Comparison of ENCODE assay signal across 27 cellular contexts in the genomic region with DNA sequence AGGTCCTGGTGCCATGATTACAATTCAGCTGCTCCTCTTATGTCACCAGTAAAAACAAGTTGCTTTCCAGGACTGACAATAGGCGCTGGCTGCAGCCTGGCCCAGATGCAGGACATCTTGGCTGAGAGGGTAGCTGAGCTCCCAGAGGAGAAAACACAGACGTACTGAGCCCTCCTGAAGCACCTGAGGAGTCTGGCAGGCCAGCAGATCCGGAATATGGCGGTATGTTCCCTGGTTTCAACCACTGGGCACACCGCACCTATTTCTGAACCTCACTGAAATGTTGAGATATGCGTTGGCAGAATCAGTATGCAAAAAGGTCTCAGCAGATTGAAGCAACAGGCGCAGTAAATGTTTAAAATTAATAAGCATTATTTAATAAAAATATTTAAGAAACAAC.
"Had no signal": no experiment of that assay in that cellular context is flagged by ENCODE, and none has a peak within 500 bp of the region (broad histone marks: within the 10 kb centered on the region; RNA-seq: fewer than 3 reads in every experiment).

No MANE protein-coding gene starts in this region.

- H3K4me3 ChIP-seq: ascending aorta, coronary artery, dorsolateral prefrontal cortex, gastrocnemius medialis had no signal

- H3K36me3 ChIP-seq: ascending aorta, brain microvascular endothelial cell, gastrocnemius medialis had no signal

- H3K9me3 Mint-ChIP-seq: activated CD4-positive, alpha-beta memory T cell treated with anti-CD3 and anti-CD28 coated beads, Interleukin-2, amount 10 ng/mL, durations not matched to agents 7 days and 5 days; activated CD4-positive, alpha-beta T cell treated with anti-CD3 and anti-CD28 coated beads, Interleukin-2, amount 10 ng/mL, durations not matched to agents 7 days and 5 days; activated naive CD4-positive, alpha-beta T cell treated with anti-CD3 and anti-CD28 coated beads, Interleukin-2, amount 10 ng/mL, durations not matched to agents 7 days and 5 days; activated naive CD4-positive, alpha-beta T cell treated with anti-CD3 and anti-CD28 coated beads, Interleukin-2, amount 50 U/mL, for 72 hours; activated naive CD8-positive, alpha-beta T cell treated with anti-CD3 and anti-CD28 coated beads, Interleukin-2, amount 10 ng/mL, durations not matched to agents 7 days and 5 days; activated T-cell treated with anti-CD3 and anti-CD28 coated beads, Interleukin-2, amount 50 U/mL, for 24 hours; central memory CD8-positive, alpha-beta T cell; dendritic cell treated with granulocyte-macrophage colony-stimulating factor and Interleukin-4, amounts not matched to agents 40 ng/mL and 50 ng/mL, for 4 days; endodermal cell had no signal

- H3K4me1 ChIP-seq: foreskin keratinocyte had no signal

- H3K27ac Mint-ChIP-seq: activated CD4-positive, alpha-beta memory T cell treated with anti-CD3 and anti-CD28 coated beads, Interleukin-2, amount 10 ng/mL, durations not matched to agents 7 days and 5 days; activated CD4-positive, alpha-beta T cell treated with anti-CD3 and anti-CD28 coated beads, Interleukin-2, amount 10 ng/mL, durations not matched to agents 7 days and 5 days; activated naive CD4-positive, alpha-beta T cell treated with anti-CD3 and anti-CD28 coated beads, Interleukin-2, amount 10 ng/mL, durations not matched to agents 7 days and 5 days; activated naive CD8-positive, alpha-beta T cell treated with anti-CD3 and anti-CD28 coated beads, Interleukin-2, amount 10 ng/mL, durations not matched to agents 7 days and 5 days; activated T-cell treated with anti-CD3 and anti-CD28 coated beads, Interleukin-2, amount 50 U/mL, for 24 hours; activated T-cell treated with anti-CD3 and anti-CD28 coated beads, Interleukin-2, amount 50 U/mL, for 72 hours; dendritic cell treated with granulocyte-macrophage colony-stimulating factor and Interleukin-4, amounts not matched to agents 40 ng/mL and 50 ng/mL, for 4 days; endodermal cell had no signal

- H3K27me3 Mint-ChIP-seq: activated T-cell treated with anti-CD3 and anti-CD28 coated beads, Interleukin-2, amount 50 U/mL, for 24 hours; dendritic cell treated with granulocyte-macrophage colony-stimulating factor and Interleukin-4, amounts not matched to agents 40 ng/mL and 50 ng/mL, for 4 days had no signal

- H3K27ac ChIP-seq: brain microvascular endothelial cell, coronary artery, foreskin keratinocyte, gastrocnemius medialis had no signal

- H3K9me3 ChIP-seq: ascending aorta, gastrocnemius medialis had no signal

- H3K4me3 Mint-ChIP-seq: activated CD4-positive, alpha-beta memory T cell treated with anti-CD3 and anti-CD28 coated beads, Interleukin-2, amount 10 ng/mL, durations not matched to agents 7 days and 5 days; activated CD4-positive, alpha-beta T cell treated with anti-CD3 and anti-CD28 coated beads, Interleukin-2, amount 10 ng/mL, durations not matched to agents 7 days and 5 days; activated naive CD4-positive, alpha-beta T cell treated with anti-CD3 and anti-CD28 coated beads, Interleukin-2, amount 10 ng/mL, durations not matched to agents 7 days and 5 days; activated naive CD8-positive, alpha-beta T cell treated with anti-CD3 and anti-CD28 coated beads, Interleukin-2, amount 10 ng/mL, durations not matched to agents 7 days and 5 days; activated T-cell treated with anti-CD3 and anti-CD28 coated beads, Interleukin-2, amount 50 U/mL, for 24 hours; activated T-cell treated with anti-CD3 and anti-CD28 coated beads, Interleukin-2, amount 50 U/mL, for 72 hours; central memory CD8-positive, alpha-beta T cell; dendritic cell treated with granulocyte-macrophage colony-stimulating factor and Interleukin-4, amounts not matched to agents 40 ng/mL and 50 ng/mL, for 4 days; endodermal cell had no signal

- H3K36me3 Mint-ChIP-seq: activated naive CD4-positive, alpha-beta T cell treated with anti-CD3 and anti-CD28 coated beads, Interleukin-2, amount 10 ng/mL, durations not matched to agents 7 days and 5 days; activated naive CD8-positive, alpha-beta T cell treated with anti-CD3 and anti-CD28 coated beads, Interleukin-2, amount 10 ng/mL, durations not matched to agents 7 days and 5 days had no signal

- FAIRE-seq: bronchial epithelial cell had no signal

- DNase-seq: activated CD4-positive, alpha-beta memory T cell treated with anti-CD3 and anti-CD28 coated beads, Interleukin-2, amount 10 ng/mL, durations not matched to agents 7 days and 5 days; activated CD4-positive, alpha-beta T cell treated with anti-CD3 and anti-CD28 coated beads for 1 hour; activated CD4-positive, alpha-beta T cell treated with anti-CD3 and anti-CD28 coated beads for 4 hours; activated CD4-positive, alpha-beta T cell treated with anti-CD3 and anti-CD28 coated beads, Interleukin-2, amount 10 ng/mL, durations not matched to agents 7 days and 5 days; activated CD4-positive, alpha-beta T cell treated with anti-CD3 and anti-CD28 coated beads, Interleukin-2, amount 50 U/mL, for 4 hours; activated CD8-positive, alpha-beta memory T cell treated with anti-CD3 and anti-CD28 coated beads, Interleukin-2, amount 50 U/mL, for 48 hours; activated gamma-delta T cell; activated naive CD4-positive, alpha-beta T cell; activated naive CD4-positive, alpha-beta T cell treated with anti-CD3 and anti-CD28 coated beads, Interleukin-2, amount 10 ng/mL, durations not matched to agents 7 days and 5 days; activated naive CD8-positive, alpha-beta T cell treated with anti-CD3 and anti-CD28 coated beads, Interleukin-2, amount 10 ng/mL, durations not matched to agents 7 days and 5 days; activated T-cell treated with anti-CD3 and anti-CD28 coated beads for 4 hours; activated T-cell treated with anti-CD3 and anti-CD28 coated beads, Interleukin-2, amount 50 U/mL, for 24 hours; activated T-cell treated with anti-CD3 and anti-CD28 coated beads, Interleukin-2, amount 50 U/mL, for 72 hours; brain microvascular endothelial cell; dorsolateral prefrontal cortex; effector memory CD4-positive, alpha-beta T cell; endodermal cell; foreskin keratinocyte; gastrocnemius medialis; T-helper 2 cell had no signal

- ATAC-seq: activated naive CD4-positive, alpha-beta T cell treated with anti-CD3 and anti-CD28 coated beads, Interleukin-2, amount 50 U/mL, for 72 hours; activated T-cell treated with anti-CD3 and anti-CD28 coated beads, Interleukin-2, amount 50 U/mL, for 72 hours; esophagus mucosa; foreskin keratinocyte had no signal

- H3K4me1 Mint-ChIP-seq: central memory CD8-positive, alpha-beta T cell had no signal

- H3K27me3 ChIP-seq: ascending aorta, brain microvascular endothelial cell, dorsolateral prefrontal cortex, foreskin keratinocyte, gastrocnemius medialis had no signal
